2 cellular contexts compared by ENCODE assay signal in genomic region chr2:31263636-31264190, GRCh38.
TF ChIP-seq lines count a peak whose summit lies in the region.

No MANE protein-coding gene starts in this region.

TF ChIP-seq in HCT116, 20 proteins besides CTCF, POLR2A, EP300 and RAD21:
- TF ChIP-seq REST (IDR thresholded peaks at IDR 0.05; ENCODE audit: low read depth): no peak
- no peak for TF ChIP-seq EGR1 (IDR thresholded peaks at IDR 0.05; ENCODE audit: low read depth)
- TF ChIP-seq JUND (IDR thresholded peaks at IDR 0.05): no peak
- TF ChIP-seq POLR2AphosphoS5 (IDR thresholded peaks at IDR 0.05; ENCODE audit: low read depth, low read length): no peak
- TF ChIP-seq YY1 (IDR thresholded peaks at IDR 0.05; ENCODE audit: extremely low read depth, insufficient replicate concordance, low read depth, low read length): no peak
TF ChIP-seq in HCT116: peak in this region for 0.

TF ChIP-seq in GM12878, 131 proteins besides CTCF, POLR2A, EP300 and RAD21:
- no peak for TF ChIP-seq MLLT1 (IDR thresholded peaks at IDR 0.05)
- TF ChIP-seq WRNIP1 (IDR thresholded peaks at IDR 0.05; ENCODE audit: borderline replicate concordance, low read depth, low read length): no peak
- TF ChIP-seq CHD2 (IDR thresholded peaks at IDR 0.05; ENCODE audit: borderline replicate concordance, low read depth, low read length): no peak
- TF ChIP-seq PKNOX1 (IDR thresholded peaks at IDR 0.05): no peak
- no peak for TF ChIP-seq NFYA (IDR thresholded peaks at IDR 0.05; ENCODE audit: borderline replicate concordance, low read depth, low read length)
- TF ChIP-seq MTA3 (IDR thresholded peaks at IDR 0.05; ENCODE audit: borderline replicate concordance, low read length): no peak
- TF ChIP-seq SMC3 (IDR thresholded peaks at IDR 0.05; ENCODE audit: borderline replicate concordance, low read length): peak; percentile 12; the same call in 1 of the 2 replicates
TF ChIP-seq in GM12878: peak in this region for 1.
